28 cellular contexts compared by ENCODE assay signal in genomic region chr18:32629292-32629691, GRCh38.
"Had no signal": no experiment of that assay in that cellular context is flagged by ENCODE, and none has a peak within 500 bp of the region (broad histone marks: within the 10 kb centered on the region; RNA-seq: fewer than 3 reads in every experiment).

No MANE protein-coding gene starts in this region.

- H3K4me2 ChIP-seq: smooth muscle cell had no signal

- H3K27ac Mint-ChIP-seq: effector memory CD8-positive, alpha-beta T cell; natural killer cell; progenitor cell of endocrine pancreas; stimulated activated effector memory CD8-positive, alpha-beta T cell treated with anti-CD3 and anti-CD28 coated beads, Interleukin-12 subunit alpha, Interleukin-12 subunit beta, amount 100 ng/mL, for 72 hours had no signal

- H3K4me1 ChIP-seq: esophagus squamous epithelium, heart right ventricle, left lung, stomach, vagina had no signal

- H3K4me3 ChIP-seq: esophagus squamous epithelium, heart right ventricle, left lung, smooth muscle cell, stomach, thyroid gland, vagina had no signal

- H3K27me3 ChIP-seq: esophagus squamous epithelium, heart right ventricle, left lung, neutrophil, stomach, thyroid gland, vagina had no signal

- H3K79me2 ChIP-seq: parathyroid adenoma had no signal

- FAIRE-seq: endometrium, islet of Langerhans had no signal

- H3K4me1 Mint-ChIP-seq: natural killer cell; stimulated activated effector memory CD8-positive, alpha-beta T cell treated with anti-CD3 and anti-CD28 coated beads, Interleukin-12 subunit alpha, Interleukin-12 subunit beta, amount 100 ng/mL, for 72 hours had no signal

- H3K9ac ChIP-seq: parathyroid adenoma had no signal

- H3K9me3 ChIP-seq: esophagus squamous epithelium, heart right ventricle, left lung, neutrophil, stomach, thyroid gland, vagina had no signal

- DNase-seq: cortex of kidney; effector memory CD8-positive, alpha-beta T cell; erythroblast; esophagus squamous epithelium; foreskin melanocyte; glutamatergic neuron; heart right ventricle; hippocampal formation; left cardiac atrium; left lung; mesenchymal stem cell; midbrain; natural killer cell; stimulated activated CD4-positive, alpha-beta T cell treated with anti-CD3 and anti-CD28 coated beads, Interleukin-2, amount 100 ng/mL, for 24 hours; stimulated activated CD4-positive, alpha-beta T cell treated with anti-CD3 and anti-CD28 coated beads, Interleukin-4, amount 100 ng/mL, for 24 hours; stimulated activated naive CD4-positive, alpha-beta T cell treated with Interleukin-2 at 50 U/mL for 16 hours; stomach; trophoblast cell had no signal

- H3K36me3 ChIP-seq: esophagus squamous epithelium, heart right ventricle, left lung, neutrophil, stomach, thyroid gland, vagina had no signal

- H3K36me3 Mint-ChIP-seq: natural killer cell; stimulated activated effector memory CD8-positive, alpha-beta T cell treated with anti-CD3 and anti-CD28 coated beads, Interleukin-12 subunit alpha, Interleukin-12 subunit beta, amount 100 ng/mL, for 72 hours had no signal

- ATAC-seq: effector memory CD8-positive, alpha-beta T cell; left lung; natural killer cell; sciatic nerve; stimulated activated effector memory CD8-positive, alpha-beta T cell treated with anti-CD3 and anti-CD28 coated beads, Interleukin-12 subunit alpha, Interleukin-12 subunit beta, amount 100 ng/mL, for 72 hours had no signal

- H3K27ac ChIP-seq: esophagus squamous epithelium, heart right ventricle, left lung, neutrophil, parathyroid adenoma, stomach, thyroid gland, vagina had no signal

- H2AFZ ChIP-seq: parathyroid adenoma had no signal

- H3K4me3 Mint-ChIP-seq: effector memory CD8-positive, alpha-beta T cell; natural killer cell; stimulated activated effector memory CD8-positive, alpha-beta T cell treated with anti-CD3 and anti-CD28 coated beads, Interleukin-12 subunit alpha, Interleukin-12 subunit beta, amount 100 ng/mL, for 72 hours had no signal
